Comparison of ENCODE assay signal across 10 cellular contexts in genomic region chr16:29007865-29008593, GRCh38. TPM values are rescaled to one million over a fixed set of nuclear protein-coding genes. Genes with fewer than 3 reads are reported as not detected.
DNase-seq lines count a peak whose midpoint lies in the region; ATAC-seq and TF ChIP-seq lines count a peak whose summit lies in the region.
"Had no signal": no experiment of that assay in that cellular context is flagged by ENCODE, and none has a peak within 500 bp of the region (broad histone marks: within the 10 kb centered on the region; RNA-seq: fewer than 3 reads in every experiment).

No MANE protein-coding gene starts in this region.

- H3K9me3 Mint-ChIP-seq in T-cell = no peaks in the 10 kb centered on the region
- no peaks in the 10 kb centered on the region for H3K9me3 Mint-ChIP-seq in H9
- H3K9me3 Mint-ChIP-seq in GM23338 = no peaks in the 10 kb centered on the region
- H3K9me3 Mint-ChIP-seq: IgD-negative memory B cell had no signal

- H3K18ac ChIP-seq in H9 (ENCODE audit: insufficient read length, low read depth, low read length) = no peak overlapping the region

- H2AFZ ChIP-seq in H9 (ENCODE audit: low read length) (no peak overlapping the region), GM23338 (no peak overlapping the region)

- H3F3A ChIP-seq in GM23338 (replicated peaks; ENCODE audit: low read depth) = no peaks in the 10 kb centered on the region

- no CpG with 5 or more reads among the region's 10 CpGs for WGBS in H9 (ENCODE audit: extremely low coverage, insufficient read length, low lambda C conversion rate)

- H2BK12ac ChIP-seq in H9 (ENCODE audit: insufficient read length, low read depth, low read length) = no peak overlapping the region

- CTCF ChIA-PET in T-cell (lab: Charles Lee) = interaction anchor here in 1 of 2 donors (0.6 to 0.7 kb wide), 3 partner anchors 9 to 55 kb away, joined by 3 to 10 read pairs (median 7); no protein-coding TSS in a partner anchor

- H4K91ac ChIP-seq in H9 (ENCODE audit: insufficient read length, low read depth, low read length) = no peak overlapping the region

- DNase-seq in Daoy (ENCODE audit: low read depth) (peak; percentile 90), T-cell (peak; percentile 42 to 76 (median 62)), renal cortical epithelial cell (ENCODE audit: low read depth) (peak; percentile 55), D341Med (ENCODE audit: low spot score) (no peak), NCI-H526 treated with DMSO at 0.1 percent for 48 hours (lab: John Stamatoyannopoulos, UW) (no peak), H9 (no peak), GM23338 (ENCODE audit: low spot score) (no peak)
- peak in 3 of 4 experiments; percentile 37 to 69 (median 51) for DNase-seq in activated naive CD4-positive, alpha-beta T cell (lab: John Stamatoyannopoulos, UW)

- H3K4me1 Mint-ChIP-seq in T-cell (peaks cover 60 to 71% (median 64%) of the 10 kb centered on the region in 3 donors), H9 (peaks cover 3 to 6% of the 10 kb centered on the region in 2 experiments; a peak in 1 of 4 replicates), GM23338 (peaks cover 4% of the 10 kb centered on the region; the same call in 2 of the 3 replicates)

- H3K27me3 ChIP-seq in H9 (ENCODE audit: insufficient read depth, low read length) (no peaks in the 10 kb centered on the region), GM23338 (ENCODE audit: insufficient read depth) (no peaks in the 10 kb centered on the region)

- no peak overlapping the region for H3K14ac ChIP-seq in H9 (ENCODE audit: insufficient read depth, low read length)

- no peak overlapping the region for H2BK20ac ChIP-seq in H9 (ENCODE audit: low read depth, low read length, poor library complexity, severe bottlenecking)

- H4K20me1 ChIP-seq in H9 (ENCODE audit: control insufficient read depth, insufficient read depth, insufficient read length) (no peaks in the 10 kb centered on the region), GM23338 (replicated peaks; ENCODE audit: insufficient read depth) (no peaks in the 10 kb centered on the region)

- no peak overlapping the region for H2BK15ac ChIP-seq in H9 (ENCODE audit: low read depth, low read length)

- ATAC-seq in T-cell (replicated peaks in 1 of 4) (peak; percentile 77 to 89 (median 87)), GM23338 (no peak)

- no peaks in the 10 kb centered on the region for H3K79me1 ChIP-seq in H9 (ENCODE audit: insufficient read depth, low read depth, low read length, poor library complexity, severe bottlenecking)

- H3K27me3 Mint-ChIP-seq in T-cell (no peaks in the 10 kb centered on the region), H9 (ENCODE audit: low read depth) (peaks cover 9% of the 10 kb centered on the region), GM23338 (ENCODE audit: insufficient read depth, low read depth, poor library complexity) (no peaks in the 10 kb centered on the region)

- no peak overlapping the region for H3K4me3 ChIP-seq in GM23338
- H3K4me3 ChIP-seq: prostate gland had no signal

- no peak overlapping the region for H3K4me2 ChIP-seq in H9 (ENCODE audit: insufficient read depth, insufficient read length, low read length)
- H3K4me2 ChIP-seq in GM23338 = no peak overlapping the region

- H3K9ac ChIP-seq in H9 (ENCODE audit: extremely low read depth, insufficient read length, low read length) = no peak overlapping the region

- H3K36me3 ChIP-seq in GM23338 (ENCODE audit: insufficient read depth) = no peaks in the 10 kb centered on the region
- H3K36me3 ChIP-seq: prostate gland had no signal

- H3K4me1 ChIP-seq in H9 (ENCODE audit: insufficient read depth, low read length) (no peaks in the 10 kb centered on the region), GM23338 (ENCODE audit: insufficient read depth) (no peaks in the 10 kb centered on the region)
- H3K4me1 ChIP-seq: prostate gland had no signal

- no peak overlapping the region for H3K56ac ChIP-seq in H9 (ENCODE audit: insufficient read length, low read depth, low read length)

- peak overlapping the region; percentile 95 to 98 for H3K27ac Mint-ChIP-seq in T-cell
- H3K27ac Mint-ChIP-seq in H9 = no peak overlapping the region
- H3K27ac Mint-ChIP-seq in GM23338 = no peak overlapping the region
- H3K27ac Mint-ChIP-seq: IgD-negative memory B cell had no signal

- H2BK120ac ChIP-seq in H9 (ENCODE audit: low read depth, low read length, poor library complexity, severe bottlenecking) = no peak overlapping the region

- H3K79me2 ChIP-seq in H9 (ENCODE audit: insufficient read depth, low read length) = no peaks in the 10 kb centered on the region
- no peaks in the 10 kb centered on the region for H3K79me2 ChIP-seq in GM23338 (replicated peaks; ENCODE audit: insufficient read depth)

- no peak overlapping the region for H4K8ac ChIP-seq in H9 (replicated peaks; ENCODE audit: insufficient read length, low read depth, low read length)

- H3K23ac ChIP-seq in H9 (ENCODE audit: insufficient read length, low read depth, low read length) = no peak overlapping the region

- H3K4me3 Mint-ChIP-seq in T-cell (peak overlapping the region; percentile 31 to 74 (median 61)), H9 (no peak overlapping the region), GM23338 (no peak overlapping the region)

- H3K36me3 Mint-ChIP-seq in T-cell = no peaks in the 10 kb centered on the region
- no peaks in the 10 kb centered on the region for H3K36me3 Mint-ChIP-seq in H9 (ENCODE audit: insufficient read depth in 1 of 3, low read depth in 3 of 3)
- no peaks in the 10 kb centered on the region for H3K36me3 Mint-ChIP-seq in GM23338 (ENCODE audit: low read depth)

- H3K4ac ChIP-seq in H9 (ENCODE audit: low read depth, low read length) = no peak overlapping the region

- no peak overlapping the region for H2BK5ac ChIP-seq in H9 (ENCODE audit: insufficient read length, low read length)

- no peaks in the 10 kb centered on the region for H3K9me3 ChIP-seq in H9 (ENCODE audit: control insufficient read depth, low read depth, low read length)
- H3K9me3 ChIP-seq: prostate gland had no signal

- no peak overlapping the region for H3T11ph ChIP-seq in H9 (ENCODE audit: low read length)

- H3K27ac ChIP-seq in H9 (ENCODE audit: insufficient read length, low read depth, low read length) (no peak overlapping the region), GM23338 (ENCODE audit: low read depth) (no peak overlapping the region)
- H3K27ac ChIP-seq: prostate gland had no signal

- POLR2A ChIA-PET in T-cell (lab: Charles Lee) = interaction anchor here in 1 of 2 donors (0.5 to 0.6 kb wide), 2 partner anchors 23 to 41 kb away, joined by 3 to 8 read pairs; partner anchors contain the start of gene LAT

- H2AK5ac ChIP-seq in H9 (ENCODE audit: insufficient read length, low read length) = no peak overlapping the region

- TF ChIP-seq CTCF in H9 (conservative IDR thresholded peaks at IDR 0.05) (no peak), GM23338 (conservative IDR thresholded peaks at IDR 0.05; ENCODE audit: low read depth in 2 of 2) (no peak)

- peaks cover 4% of the 10 kb centered on the region; the same call in 1 of the 2 replicates for H3K9me2 ChIP-seq in GM23338 (ENCODE audit: insufficient read depth)

- no peak overlapping the region for H4K5ac ChIP-seq in H9 (ENCODE audit: insufficient read length, low read depth, low read length)

- no peaks in the 10 kb centered on the region for H3K23me2 ChIP-seq in H9 (ENCODE audit: insufficient read length, low read depth, low read length, poor library complexity, severe bottlenecking)

TF ChIP-seq in GM23338, 12 proteins besides CTCF, POLR2A, EP300 and RAD21 (continues in another document):
- TF ChIP-seq NANOG (IDR thresholded peaks at IDR 0.05; ENCODE audit: borderline replicate concordance) (no peak), EZH2phosphoT487 (IDR thresholded peaks at IDR 0.05; ENCODE audit: unreplicated experiment) (no peak), POLR2AphosphoS5 (IDR thresholded peaks at IDR 0.05; ENCODE audit: low read depth) (no peak), EZH2 (IDR thresholded peaks at IDR 0.05; ENCODE audit: low read depth, unreplicated experiment) (no peak), JUNB (IDR thresholded peaks at IDR 0.05; ENCODE audit: unreplicated experiment) (no peak), ZNF331 (CRISPR knock-in tag; IDR thresholded peaks at IDR 0.05; ENCODE audit: low read depth) (no peak)

RNA-seq across cellular contexts. Expression of gene LAT, which starts 23.2 kb away (rescaled TPM):
- total RNA-seq in Daoy (2014; rRNA removed; shearing (Covaris generic)) = 4.8 and 8.6 TPM in 2 replicates
- 100 to 1,000 TPM; 237 to 440 (median 378) TPM for total RNA-seq in T-cell
- 0.30 TPM in 1 of 2 replicates, not detected in the other for total RNA-seq in renal cortical epithelial cell
- 3.7 and 4.3 TPM in 2 replicates for total RNA-seq in H9 (2021)
- 0.19 and 2.4 TPM in 2 replicates for total RNA-seq in GM23338 (2014; rRNA removed; shearing (Covaris generic))
- 1.3 and 2.2 TPM in 2 replicates for polyA plus RNA-seq in GM23338 (2016; fragmentation: Nextera tagmentation; extraction: Ambion mirVana)

RNA-seq across cellular contexts. Expression of gene SPNS1, which starts 33.5 kb away (rescaled TPM):
- 22.8 and 31.8 TPM in 2 replicates for total RNA-seq in Daoy (2014; rRNA removed; shearing (Covaris generic))
- 10 to 100 TPM; 28.2 to 53.2 (median 47.7) TPM for total RNA-seq in T-cell
- 21.0 and 36.0 TPM in 2 replicates for total RNA-seq in renal cortical epithelial cell
- 38.6 and 40.2 TPM in 2 replicates for total RNA-seq in H9 (2021)
- total RNA-seq in GM23338 (2014; rRNA removed; shearing (Covaris generic)) = 30.0 and 48.5 TPM in 2 replicates
- polyA plus RNA-seq in GM23338 (2016; fragmentation: Nextera tagmentation; extraction: Ambion mirVana) = 37.2 and 38.0 TPM in 2 replicates

RNA-seq across cellular contexts. Expression of gene NFATC2IP, which starts 57.3 kb away (rescaled TPM):
- 19.7 and 31.7 TPM in 2 replicates for total RNA-seq in Daoy (2014; rRNA removed; shearing (Covaris generic))
- total RNA-seq in T-cell (100 to 1,000 TPM in 3 of 5 donors, 10 to 100 TPM in 2; 78.5 to 111 (median 100) TPM), renal cortical epithelial cell (18.1 and 23.8 TPM in 2 replicates), H9 (2021) (68.8 and 73.8 TPM in 2 replicates)
- 64.2 and 65.4 TPM in 2 replicates for total RNA-seq in GM23338 (2014; rRNA removed; shearing (Covaris generic))
- 22.8 and 23.5 TPM in 2 replicates for polyA plus RNA-seq in GM23338 (2016; fragmentation: Nextera tagmentation; extraction: Ambion mirVana)

Comparison
In these comparisons a context has a peak if more than half of its experiments do, and no peak if none do; other contexts are left out.
1. DNase-seq: peak in Daoy (single experiment), T-cell (34 of 34), activated naive CD4-positive, alpha-beta T cell (3 of 4) and renal cortical epithelial cell (single experiment); none in D341Med (single experiment), NCI-H526 treated with DMSO at 0.1 percent for 48 hours (single experiment), H9 (single experiment) and GM23338 (single experiment).
2. H3K27ac Mint-ChIP-seq: peak in T-cell (2 of 2); none in H9 (0 of 3) and GM23338 (single experiment).
3. H3K4me3 Mint-ChIP-seq: peak in T-cell (3 of 3); none in H9 (0 of 2) and GM23338 (single experiment).
4. RNA of gene LAT, which starts 23.2 kb away (total RNA-seq): 237 to 440 TPM in T-cell; 4.8 to 8.6 TPM in Daoy, 3.7 to 4.3 TPM in H9, 0.19 to 2.4 TPM in GM23338 and 0.30 TPM in renal cortical epithelial cell; every median in the first group is over 10 times any median in the second.